ENCODE assay signal across 20 cellular contexts in the genomic region with DNA sequence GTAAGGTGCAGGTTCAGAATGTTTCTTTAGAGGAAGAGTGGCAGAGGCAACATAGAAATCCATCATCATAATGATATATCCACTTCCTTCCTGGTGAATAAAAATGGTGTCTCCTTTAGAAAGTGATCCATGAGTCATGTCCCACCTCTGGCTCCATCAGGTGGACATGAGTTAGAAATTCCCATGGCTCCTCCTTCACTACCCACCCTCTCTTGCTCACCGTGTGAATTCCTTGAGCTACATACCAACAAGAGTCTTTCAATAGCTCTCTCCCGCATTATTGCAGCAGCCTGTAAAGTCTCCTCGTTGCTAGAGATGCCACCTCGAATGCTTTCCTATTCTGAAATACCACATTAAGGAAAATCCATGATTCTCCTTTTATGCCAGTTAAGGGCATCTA.
A peak's percentile ranks its signal among the peaks of the same experiment; 100 is the strongest.
DNase-seq lines count a peak whose midpoint lies in the region; ATAC-seq lines count a peak whose summit lies in the region.
"Had no signal": no experiment of that assay in that cellular context is flagged by ENCODE, and none has a peak within 500 bp of the region (broad histone marks: within the 10 kb centered on the region; RNA-seq: fewer than 3 reads in every experiment).

No MANE protein-coding gene starts in this region.

- no peaks in the 10 kb centered on the region for H3K27me3 ChIP-seq in H7 (ENCODE audit: control insufficient read depth, insufficient read depth, low read length)
- H3K27me3 ChIP-seq: BE2C, MG63 had no signal

- no peak overlapping the region for H3K4me3 Mint-ChIP-seq in T-helper 17 cell
- H3K4me3 Mint-ChIP-seq: CD4-positive, alpha-beta T cell; HFFc6; T-cell had no signal

- H3K36me3 ChIP-seq in H7 (replicated peaks; ENCODE audit: control insufficient read depth, insufficient read depth, low read length), result no peaks in the 10 kb centered on the region
- H3K36me3 ChIP-seq: BE2C, MG63 had no signal

- H3K4me1 Mint-ChIP-seq in T-helper 17 cell, result no peaks in the 10 kb centered on the region
- H3K4me1 Mint-ChIP-seq: T-cell had no signal

- H3K9me3 ChIP-seq in T-helper 17 cell (ENCODE audit: control insufficient read depth, low read length, poor library complexity, severe bottlenecking), result no peaks in the 10 kb centered on the region
- H3K9me3 ChIP-seq: BE2C, MG63, SK-N-SH had no signal

- in situ Hi-C loops in SK-MEL-5 (cut with HindIII; ENCODE audit: low pct_unique_long_range_greater_than_20kb, low sequenced_read_pairs), result no loop called here

- peak; percentile 54 for DNase-seq in DMS53 (lab: John Stamatoyannopoulos, UW)
- peak; percentile 16 for DNase-seq in H7
- DNase-seq in SK-MEL-5 (ENCODE audit: low read depth, low spot score), result peak; percentile 4
- DNase-seq in iPS-NIHi7 (ENCODE audit: extremely low spot score), result peak; percentile 22
- no peak for DNase-seq in T-helper 17 cell
- no peak for DNase-seq in NCI-H1436 treated with DMSO at 0.1 percent for 48 hours (lab: John Stamatoyannopoulos, UW)
- DNase-seq in foreskin melanocyte, result no peak
- DNase-seq: BE2C; CD4-positive, alpha-beta T cell; DMS79 treated with DMSO at 0.1 percent for 48 hours; GOT3; HFFc6; MG63; NCI-H1092; NCI-H1694 treated with DMSO at 0.1 percent for 48 hours; NCI-H2107; Right ventricle myocardium superior; SK-N-SH; T-cell had no signal

- no peak overlapping the region for H3K4me3 ChIP-seq in H7 (ENCODE audit: insufficient read depth, low read depth, low read length)
- H3K4me3 ChIP-seq: GM12878, MG63 had no signal

- H3K27ac Mint-ChIP-seq in T-helper 17 cell, result no peak overlapping the region
- H3K27ac Mint-ChIP-seq: CD4-positive, alpha-beta T cell; HFFc6; T-cell had no signal

- peaks cover 56% of the 10 kb centered on the region for H3K27me3 Mint-ChIP-seq in T-helper 17 cell

- ATAC-seq in T-helper 17 cell, result no peak
- ATAC-seq: GM12878, T-cell had no signal

- peaks cover 2% of the 10 kb centered on the region for H3K36me3 Mint-ChIP-seq in T-helper 17 cell (ENCODE audit: low read depth)
- H3K36me3 Mint-ChIP-seq: T-cell had no signal

Comparison
In these comparisons a context has a peak if more than half of its experiments do, and no peak if none do; other contexts are left out.
1. DNase-seq: peak in DMS53 (single experiment), H7 (single experiment), SK-MEL-5 (single experiment) and iPS-NIHi7 (single experiment); none in T-helper 17 cell (0 of 3), NCI-H1436 treated with DMSO at 0.1 percent for 48 hours (single experiment) and foreskin melanocyte (single experiment).